ENCODE assay signal across 10 cellular contexts in genomic region chr13:110298566-110299321, GRCh38. TPM values are rescaled to one million over a fixed set of nuclear protein-coding genes. Genes with fewer than 3 reads are reported as not detected.
DNase-seq lines count a peak whose midpoint lies in the region; ATAC-seq and TF ChIP-seq lines count a peak whose summit lies in the region.
"Had no signal": no experiment of that assay in that cellular context is flagged by ENCODE, and none has a peak within 500 bp of the region (broad histone marks: within the 10 kb centered on the region; RNA-seq: fewer than 3 reads in every experiment).

No MANE protein-coding gene starts in this region.

- TF ChIP-seq POLR2A in Peyer's patch (IDR thresholded peaks at IDR 0.05) (no peak), esophagus squamous epithelium (IDR thresholded peaks at IDR 0.05) (no peak), prostate gland (IDR thresholded peaks at IDR 0.05) (no peak)

- H3K27me3 ChIP-seq in BLaER1 treated with 17β-estradiol and CSF1 and Interleukin-3, amounts not matched to agents 10 nM and 100 nM, result peaks cover 11 to 51% (median 30%) of the 10 kb centered on the region in 11 experiments; a peak in 20 of 22 replicates
- no peaks in the 10 kb centered on the region for H3K27me3 ChIP-seq in Peyer's patch
- H3K27me3 ChIP-seq in esophagus squamous epithelium, result peaks cover 0 to 31% (median 0%) of the 10 kb centered on the region in 4 donors
- no peaks in the 10 kb centered on the region for H3K27me3 ChIP-seq in prostate gland (replicated peaks; ENCODE audit: insufficient read depth)

- H3K27ac ChIP-seq in BLaER1 treated with 17β-estradiol and CSF1 and Interleukin-3, amounts not matched to agents 10 nM and 100 nM, result no peak overlapping the region
- H3K27ac ChIP-seq in Peyer's patch (peak overlapping the region in 3 of 4 donors; percentile 25 to 95 (median 48)), esophagus squamous epithelium (peak overlapping the region; percentile 56 to 95 (median 70)), prostate gland (peak overlapping the region; percentile 46 to 47)

- peak in 1 of 3 donors; percentile 44 for DNase-seq in Peyer's patch
- DNase-seq in esophagus squamous epithelium (lab: John Stamatoyannopoulos, UW), result no peak
- DNase-seq in prostate gland (ENCODE audit: low spot score), result no peak
- DNase-seq in D341Med (ENCODE audit: low spot score), result no peak
- no peak for DNase-seq in SIG-M5 (lab: John Stamatoyannopoulos, UW)
- no peak for DNase-seq in COLO668 (lab: John Stamatoyannopoulos, UW; ENCODE audit: unreplicated experiment)
- DNase-seq: activated CD4-positive, alpha-beta T cell treated with anti-CD3 and anti-CD28 coated beads, Interleukin-2, amount 50 U/mL, for 1 hour; COR-L47 had no signal

- H3K9ac ChIP-seq in BLaER1 treated with 17β-estradiol and CSF1 and Interleukin-3, amounts not matched to agents 10 nM and 100 nM, result no peak overlapping the region

- intact Hi-C loops in esophagus squamous epithelium (cut with DNase I) (no loop called here), prostate gland (cut with DNase I) (no loop called here)

- ATAC-seq in GM21528 (IDR thresholded peaks at IDR 0.05; ENCODE audit: low FRiP score, unreplicated experiment), result no peak

- peaks cover 0 to 12% (median 10%) of the 10 kb centered on the region in 10 experiments; a peak in 9 of 20 replicates for H3K4me1 ChIP-seq in BLaER1 treated with 17β-estradiol and CSF1 and Interleukin-3, amounts not matched to agents 10 nM and 100 nM
- H3K4me1 ChIP-seq in Peyer's patch (peaks cover 0 to 26% (median 0%) of the 10 kb centered on the region in 4 donors), esophagus squamous epithelium (peaks cover 0 to 86% (median 18%) of the 10 kb centered on the region in 3 donors), prostate gland (replicated peaks) (no peaks in the 10 kb centered on the region)

- TF ChIP-seq CTCF in Peyer's patch (IDR thresholded peaks at IDR 0.05) (no peak), esophagus squamous epithelium (IDR thresholded peaks at IDR 0.05) (no peak), prostate gland (IDR thresholded peaks at IDR 0.05) (no peak)

- no peaks in the 10 kb centered on the region for H3K9me3 ChIP-seq in BLaER1 treated with 17β-estradiol and CSF1 and Interleukin-3, amounts not matched to agents 10 nM and 100 nM (replicated peaks in 1 of 11)
- H3K9me3 ChIP-seq in Peyer's patch, result no peaks in the 10 kb centered on the region
- H3K9me3 ChIP-seq in esophagus squamous epithelium, result no peaks in the 10 kb centered on the region
- no peaks in the 10 kb centered on the region for H3K9me3 ChIP-seq in prostate gland

- no peak overlapping the region for H3K4me3 ChIP-seq in BLaER1 treated with 17β-estradiol and CSF1 and Interleukin-3, amounts not matched to agents 10 nM and 100 nM
- peak overlapping the region in 2 of 4 donors; percentile 6 to 14 for H3K4me3 ChIP-seq in Peyer's patch
- H3K4me3 ChIP-seq in esophagus squamous epithelium, result peak overlapping the region in 3 of 4 donors; percentile 9 to 43 (median 13)
- no peak overlapping the region for H3K4me3 ChIP-seq in prostate gland

- H3K36me3 ChIP-seq in BLaER1 treated with 17β-estradiol and CSF1 and Interleukin-3, amounts not matched to agents 10 nM and 100 nM, result no peaks in the 10 kb centered on the region
- H3K36me3 ChIP-seq in Peyer's patch (no peaks in the 10 kb centered on the region), esophagus squamous epithelium (no peaks in the 10 kb centered on the region), prostate gland (no peaks in the 10 kb centered on the region)

- 46 to 51% methylated on average over 18 of the region's 34 CpGs for WGBS in esophagus squamous epithelium, 2 donors
- WGBS in prostate gland, result 71% methylated on average over 31 of the region's 34 CpGs

- H4K20me1 ChIP-seq in BLaER1 treated with 17β-estradiol and CSF1 and Interleukin-3, amounts not matched to agents 10 nM and 100 nM, result no peaks in the 10 kb centered on the region; a peak in 1 of 22 replicates

- H3K4me2 ChIP-seq in BLaER1 treated with 17β-estradiol and CSF1 and Interleukin-3, amounts not matched to agents 10 nM and 100 nM, result peak overlapping the region; percentile 19 to 54 (median 43); a peak in 18 of 22 replicates

RNA-seq across cellular contexts. Expression of gene COL4A1, which starts 8.2 kb away (rescaled TPM):
- total RNA-seq in Peyer's patch (10 to 100 TPM; 28.0 to 69.3 (median 36.3) TPM), esophagus squamous epithelium (10 to 100 TPM in 3 of 4 donors, 1 to 10 TPM in 1; 8.9 to 97.1 (median 40.2) TPM), prostate gland (100 to 1,000 TPM in 1 of 2 donors, 10 to 100 TPM in 1; 37.3 to 132 TPM)

RNA-seq across cellular contexts. Expression of gene COL4A2, which starts 8.3 kb away (rescaled TPM):
- total RNA-seq in Peyer's patch (100 to 1,000 TPM in 2 of 4 donors, 10 to 100 TPM in 2; 56.6 to 139 (median 89.1) TPM), esophagus squamous epithelium (100 to 1,000 TPM in 1 of 4 donors, 10 to 100 TPM in 3; 11.9 to 102 (median 43.5) TPM), prostate gland (100 to 1,000 TPM in 1 of 2 donors, 10 to 100 TPM in 1; 82.8 to 193 TPM)

Comparison
In these comparisons a context has a peak if more than half of its experiments do, and no peak if none do; other contexts are left out.
1. H3K27ac ChIP-seq: peak in Peyer's patch (3 of 4), esophagus squamous epithelium (4 of 4) and prostate gland (2 of 2); none in BLaER1 treated with 17β-estradiol and CSF1 and Interleukin-3, amounts not matched to agents 10 nM and 100 nM (0 of 11).
2. H3K4me3 ChIP-seq: peak in esophagus squamous epithelium (3 of 4); none in BLaER1 treated with 17β-estradiol and CSF1 and Interleukin-3, amounts not matched to agents 10 nM and 100 nM (0 of 10) and prostate gland (0 of 2).